9 cellular contexts compared by ENCODE assay signal in genomic region chr1:231376875-231377549, GRCh38. TPM values are rescaled to one million over a fixed set of nuclear protein-coding genes. Genes with fewer than 3 reads are reported as not detected.
DNase-seq lines count a peak whose midpoint lies in the region; ATAC-seq and TF ChIP-seq lines count a peak whose summit lies in the region.
"Had no signal": no experiment of that assay in that cellular context is flagged by ENCODE, and none has a peak within 500 bp of the region (broad histone marks: within the 10 kb centered on the region; RNA-seq: fewer than 3 reads in every experiment).

No MANE protein-coding gene starts in this region.

- DNase-seq in activated CD4-positive, alpha-beta T cell treated with anti-CD3 and anti-CD28 coated beads, Interleukin-2, amount 50 U/mL, for 48 hours: peak; percentile 19 to 32
- no peak for DNase-seq in naive thymus-derived CD8-positive, alpha-beta T cell
- DNase-seq in tibial nerve (ENCODE audit: low spot score in 2 of 2): no peak
- no peak for DNase-seq in mesendoderm
- DNase-seq in T1000 (lab: John Stamatoyannopoulos, UW): no peak
- no peak for DNase-seq in SK-N-DZ (ENCODE audit: low spot score)

- H2AK5ac ChIP-seq in mesendoderm (ENCODE audit: low read length): no peak overlapping the region

- no peak overlapping the region for H4K8ac ChIP-seq in mesendoderm (ENCODE audit: low read depth, low read length)

- H3K4me1 Mint-ChIP-seq in naive thymus-derived CD8-positive, alpha-beta T cell: peaks cover 28 to 46% (median 41%) of the 10 kb centered on the region in 4 donors

- H3K9ac ChIP-seq in mesendoderm (ENCODE audit: low read length): no peak overlapping the region

- TF ChIP-seq CTCF in tibial nerve (IDR thresholded peaks at IDR 0.05): no peak

- no peaks in the 10 kb centered on the region for H3K9me3 Mint-ChIP-seq in naive thymus-derived CD8-positive, alpha-beta T cell
- H3K9me3 Mint-ChIP-seq: dendritic cell treated with granulocyte-macrophage colony-stimulating factor and Interleukin-4, amounts not matched to agents 40 ng/mL and 50 ng/mL, for 4 days had no signal

- H4K5ac ChIP-seq in mesendoderm (ENCODE audit: low read length): no peak overlapping the region

- H3K4me1 ChIP-seq in tibial nerve (peaks cover 0 to 46% (median 6%) of the 10 kb centered on the region in 4 donors), mesendoderm (ENCODE audit: control insufficient read depth, low read depth, low read length) (no peaks in the 10 kb centered on the region)

- H2BK15ac ChIP-seq in mesendoderm (replicated peaks; ENCODE audit: low read depth): no peak overlapping the region

- H3K36me3 ChIP-seq in tibial nerve (no peaks in the 10 kb centered on the region), mesendoderm (ENCODE audit: control insufficient read depth, insufficient read depth, low read length) (no peaks in the 10 kb centered on the region)

- POLR2A ChIA-PET in naive thymus-derived CD8-positive, alpha-beta T cell (lab: Charles Lee): no interaction called here

- no peak overlapping the region for H3K23ac ChIP-seq in mesendoderm (ENCODE audit: low read length)

- no peak for TF ChIP-seq EP300 in tibial nerve (IDR thresholded peaks at IDR 0.05)

- H3K4me3 ChIP-seq in tibial nerve (no peak overlapping the region), mesendoderm (ENCODE audit: low read length) (no peak overlapping the region)

- no peak overlapping the region for H3K4me2 ChIP-seq in mesendoderm (ENCODE audit: low read length)

- H2BK120ac ChIP-seq in mesendoderm (ENCODE audit: low read depth, low read length): no peak overlapping the region

- no peaks in the 10 kb centered on the region for H3K27me3 Mint-ChIP-seq in naive thymus-derived CD8-positive, alpha-beta T cell
- H3K27me3 Mint-ChIP-seq: dendritic cell treated with granulocyte-macrophage colony-stimulating factor and Interleukin-4, amounts not matched to agents 40 ng/mL and 50 ng/mL, for 4 days had no signal

- no peak overlapping the region for H3K56ac ChIP-seq in mesendoderm (ENCODE audit: low read length)

- ATAC-seq in GM18909 (IDR thresholded peaks at IDR 0.05; ENCODE audit: poor library complexity, unreplicated experiment): peak; percentile 69
- peak; percentile 55 for ATAC-seq in HG02678 (IDR thresholded peaks at IDR 0.05; ENCODE audit: unreplicated experiment)
- ATAC-seq in naive thymus-derived CD8-positive, alpha-beta T cell: peak in 1 of 2 donors; percentile 65

- no peak for TF ChIP-seq POLR2A in tibial nerve (IDR thresholded peaks at IDR 0.05)

- H3K36me3 Mint-ChIP-seq in naive thymus-derived CD8-positive, alpha-beta T cell: peaks cover 0 to 12% (median 0%) of the 10 kb centered on the region in 3 donors

- H2BK5ac ChIP-seq in mesendoderm (ENCODE audit: low read length): no peak overlapping the region

- 70 to 75% methylated on average over 5 of the region's 5 CpGs for WGBS in tibial nerve, 2 donors
- WGBS in mesendoderm (ENCODE audit: extremely low coverage, insufficient coverage, low lambda C conversion rate): no CpG with 5 or more reads among the region's 5 CpGs

- no peaks in the 10 kb centered on the region for H3K79me2 ChIP-seq in mesendoderm (ENCODE audit: control insufficient read depth, insufficient read depth, low read length)

- H3K27me3 ChIP-seq in tibial nerve (no peaks in the 10 kb centered on the region), mesendoderm (ENCODE audit: insufficient read depth, low read length, poor library complexity) (no peaks in the 10 kb centered on the region)

- H3K9me3 ChIP-seq in tibial nerve: no peaks in the 10 kb centered on the region

- H3K4me3 Mint-ChIP-seq in naive thymus-derived CD8-positive, alpha-beta T cell: peak overlapping the region in 2 of 10 donors; percentile 8 to 52
- H3K4me3 Mint-ChIP-seq: dendritic cell treated with granulocyte-macrophage colony-stimulating factor and Interleukin-4, amounts not matched to agents 40 ng/mL and 50 ng/mL, for 4 days had no signal

- H3K27ac ChIP-seq in tibial nerve: peak overlapping the region in 1 of 4 donors; percentile 32
- H3K27ac ChIP-seq in mesendoderm (ENCODE audit: low read depth, low read length): no peak overlapping the region

- no peak overlapping the region for H3K4ac ChIP-seq in mesendoderm (ENCODE audit: low read depth, low read length)

- no peaks in the 10 kb centered on the region for H3K79me1 ChIP-seq in mesendoderm (ENCODE audit: low read length)

- peak overlapping the region in 6 of 10 donors; percentile 9 to 74 (median 20) for H3K27ac Mint-ChIP-seq in naive thymus-derived CD8-positive, alpha-beta T cell
- H3K27ac Mint-ChIP-seq: dendritic cell treated with granulocyte-macrophage colony-stimulating factor and Interleukin-4, amounts not matched to agents 40 ng/mL and 50 ng/mL, for 4 days had no signal

- H3K18ac ChIP-seq in mesendoderm (ENCODE audit: low read length): no peak overlapping the region

RNA-seq across cellular contexts. Expression of gene SPRTN, which starts 38.9 kb away (rescaled TPM):
- 10 to 100 TPM; 16.0 to 16.3 TPM for total RNA-seq in naive thymus-derived CD8-positive, alpha-beta T cell
- polyA plus RNA-seq in naive thymus-derived CD8-positive, alpha-beta T cell: 10 to 100 TPM; 10.4 to 10.9 (median 10.9) TPM
- 10 to 100 TPM; 12.1 to 33.4 (median 16.7) TPM for total RNA-seq in tibial nerve
- polyA plus RNA-seq in mesendoderm (2013, experiment 1 of 2): 12.6 TPM
- 11.9 TPM for polyA plus RNA-seq in mesendoderm (2013, experiment 2 of 2)
- polyA plus RNA-seq in SK-N-DZ (2014; cell fraction: cytosol; rRNA removed): 14.0 and 15.9 TPM in 2 replicates
- polyA plus RNA-seq in SK-N-DZ (2014; cell fraction: nucleus; rRNA removed): 12.6 and 12.7 TPM in 2 replicates

RNA-seq across cellular contexts. Expression of gene EXOC8, which starts 39.4 kb away (rescaled TPM):
- total RNA-seq in naive thymus-derived CD8-positive, alpha-beta T cell: 10 to 100 TPM; 31.4 to 32.1 TPM
- polyA plus RNA-seq in naive thymus-derived CD8-positive, alpha-beta T cell: 1 to 10 TPM; 1.9 to 3.0 (median 2.5) TPM
- 10 to 100 TPM; 12.6 to 15.7 (median 14.5) TPM for total RNA-seq in tibial nerve
- polyA plus RNA-seq in mesendoderm (2013, experiment 1 of 2): 3.2 TPM
- 3.2 TPM for polyA plus RNA-seq in mesendoderm (2013, experiment 2 of 2)
- polyA plus RNA-seq in SK-N-DZ (2014; cell fraction: cytosol; rRNA removed): 5.3 and 5.9 TPM in 2 replicates
- 3.8 and 4.3 TPM in 2 replicates for polyA plus RNA-seq in SK-N-DZ (2014; cell fraction: nucleus; rRNA removed)

RNA-seq across cellular contexts. Expression of gene EGLN1, which starts 45.1 kb away (rescaled TPM):
- total RNA-seq in naive thymus-derived CD8-positive, alpha-beta T cell: 10 to 100 TPM; 32.1 to 32.7 TPM
- 10 to 100 TPM; 17.8 to 27.3 (median 22.8) TPM for polyA plus RNA-seq in naive thymus-derived CD8-positive, alpha-beta T cell
- total RNA-seq in tibial nerve: 10 to 100 TPM; 53.2 to 76.7 (median 60.1) TPM
- 3.9 TPM for polyA plus RNA-seq in mesendoderm (2013, experiment 1 of 2)
- 4.0 TPM for polyA plus RNA-seq in mesendoderm (2013, experiment 2 of 2)
- 12.6 and 14.4 TPM in 2 replicates for polyA plus RNA-seq in SK-N-DZ (2014; cell fraction: cytosol; rRNA removed)
- 3.8 and 6.1 TPM in 2 replicates for polyA plus RNA-seq in SK-N-DZ (2014; cell fraction: nucleus; rRNA removed)

Comparison
In these comparisons a context has a peak if more than half of its experiments do, and no peak if none do; other contexts are left out.
1. DNase-seq: peak in activated CD4-positive, alpha-beta T cell treated with anti-CD3 and anti-CD28 coated beads, Interleukin-2, amount 50 U/mL, for 48 hours (2 of 2); none in naive thymus-derived CD8-positive, alpha-beta T cell (0 of 10), tibial nerve (0 of 2), mesendoderm (single experiment), T1000 (single experiment) and SK-N-DZ (single experiment).